12 cellular contexts compared by ENCODE assay signal in the genomic region with DNA sequence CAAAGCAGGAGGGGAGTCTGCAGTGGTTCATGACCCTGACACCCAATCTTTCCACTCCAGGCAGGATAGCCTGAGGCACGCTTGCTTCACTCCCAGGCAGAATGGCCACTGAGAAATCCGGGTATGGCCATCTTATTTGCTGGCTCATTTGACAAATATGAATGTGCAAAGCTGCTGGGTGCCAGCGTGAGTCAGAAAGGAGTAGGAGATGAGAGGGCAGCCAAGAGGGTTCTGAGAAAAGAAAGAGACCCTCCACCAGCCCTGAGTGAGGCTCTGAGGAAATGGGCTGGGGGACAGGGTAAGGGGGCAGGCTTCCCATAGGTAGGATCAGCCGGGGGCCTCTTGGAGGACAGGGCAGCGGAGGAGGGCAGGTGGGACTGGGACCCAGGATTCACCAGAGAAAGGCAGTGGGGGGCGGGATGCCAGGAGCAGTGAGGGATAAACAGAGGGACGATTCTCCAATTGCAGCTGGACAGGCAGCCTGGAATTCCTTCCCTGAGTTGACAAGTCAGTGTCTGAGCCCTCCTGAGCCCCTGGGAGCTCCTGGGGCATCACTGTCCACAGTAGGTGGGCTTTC. TPM values are rescaled to one million over a fixed set of nuclear protein-coding genes. Genes with fewer than 3 reads are reported as not detected.
DNase-seq lines count a peak whose midpoint lies in the region; ATAC-seq and TF ChIP-seq lines count a peak whose summit lies in the region.
"Had no signal": no experiment of that assay in that cellular context is flagged by ENCODE, and none has a peak within 500 bp of the region (broad histone marks: within the 10 kb centered on the region; RNA-seq: fewer than 3 reads in every experiment).

No MANE protein-coding gene starts in this region.

- H2AFZ ChIP-seq in fibroblast of lung (ENCODE audit: low read length) = no peak overlapping the region

- H3K27me3 ChIP-seq in BJ (ENCODE audit: control insufficient read depth, insufficient read depth, low read length) (no peaks in the 10 kb centered on the region), fibroblast of lung (ENCODE audit: control insufficient read depth, insufficient read depth, low read length) (no peaks in the 10 kb centered on the region), thyroid gland (no peaks in the 10 kb centered on the region)

- no peak for ATAC-seq in HG03439 (IDR thresholded peaks at IDR 0.05; ENCODE audit: unreplicated experiment)

- no peak for TF ChIP-seq CTCF in BJ (IDR thresholded peaks at IDR 0.05; ENCODE audit: insufficient read depth, low read depth, low read length)
- no peak for TF ChIP-seq CTCF in fibroblast of lung (conservative IDR thresholded peaks at IDR 0.05 in 1 of 2, IDR thresholded peaks at IDR 0.05 in 1 of 2; ENCODE audit: low read depth in 1 of 2, low read length in 2 of 2)
- TF ChIP-seq CTCF in thyroid gland (IDR thresholded peaks at IDR 0.05) = no peak

- H3K9me3 ChIP-seq in fibroblast of lung (ENCODE audit: control insufficient read depth, insufficient read depth, low read depth, low read length) = no peaks in the 10 kb centered on the region
- no peaks in the 10 kb centered on the region for H3K9me3 ChIP-seq in thyroid gland

- no peak overlapping the region for H3K27ac ChIP-seq in fibroblast of lung (ENCODE audit: insufficient read depth, low read length)
- no peak overlapping the region for H3K27ac ChIP-seq in thyroid gland
- H3K27ac ChIP-seq: WERI-Rb-1 had no signal

- CTCF ChIA-PET in BJ (lab: Yijun Ruan, JAX) = interaction anchor here (1.3 kb wide), 1 partner anchor 388 kb away, joined by 3 read pairs; no protein-coding TSS in a partner anchor

- no peaks in the 10 kb centered on the region for H3K36me3 ChIP-seq in BJ (ENCODE audit: control insufficient read depth, insufficient read depth, low read length)
- no peaks in the 10 kb centered on the region for H3K36me3 ChIP-seq in fibroblast of lung (ENCODE audit: control insufficient read depth, insufficient read depth, low read length)
- no peaks in the 10 kb centered on the region for H3K36me3 ChIP-seq in thyroid gland
- H3K36me3 ChIP-seq: WERI-Rb-1 had no signal

- H3K4me3 ChIP-seq in BJ (ENCODE audit: low read depth, low read length) = no peak overlapping the region
- H3K4me3 ChIP-seq in fibroblast of lung (replicated peaks in 1 of 4; ENCODE audit: control extremely low read depth in 1 of 4, insufficient read depth in 1 of 4, low read depth in 3 of 4, low read length in 4 of 4) = no peak overlapping the region
- no peak overlapping the region for H3K4me3 ChIP-seq in thyroid gland (replicated peaks in 1 of 3)

- intact Hi-C loops in thyroid gland (cut with DNase I) = no loop called here

- no peak overlapping the region for H3K4me2 ChIP-seq in fibroblast of lung (ENCODE audit: extremely low read depth, insufficient read depth, low read length)

- no peaks in the 10 kb centered on the region for H3K79me2 ChIP-seq in fibroblast of lung (ENCODE audit: control insufficient read depth, insufficient read depth, low read length)

- TF ChIP-seq POLR2A in thyroid gland (IDR thresholded peaks at IDR 0.05) = no peak

- 79 to 88% methylated on average over 7 of the region's 7 CpGs for WGBS in thyroid gland, 2 donors

- H3K4me1 ChIP-seq in fibroblast of lung (ENCODE audit: control insufficient read depth, extremely low read depth, insufficient read depth, low read length) (peaks cover 9% of the 10 kb centered on the region), thyroid gland (no peaks in the 10 kb centered on the region)

- no peak overlapping the region for H3K9ac ChIP-seq in fibroblast of lung (ENCODE audit: insufficient read depth, low read length)

- POLR2A ChIA-PET in BJ (lab: Charles Lee) = no interaction called here

- DNase-seq in BJ (ENCODE audit: low read depth) (peak; percentile 55), RKO (ENCODE audit: low spot score) (peak; percentile 27), fibroblast of lung (ENCODE audit: low read depth in 2 of 2) (peak; percentile 68 to 82), renal cortical epithelial cell (ENCODE audit: low read depth) (peak; percentile 56), dermis blood vessel endothelial cell (no peak), NCI-H1417 (lab: John Stamatoyannopoulos, UW) (no peak), thyroid gland (no peak)
- DNase-seq: activated naive CD4-positive, alpha-beta T cell treated with anti-CD3 and anti-CD28 coated beads for 36 hours; MV-4-11; substantia nigra; WERI-Rb-1 had no signal

- no peaks in the 10 kb centered on the region for H4K20me1 ChIP-seq in fibroblast of lung (ENCODE audit: control insufficient read depth, extremely low read depth, insufficient read depth, low read length)

RNA-seq across cellular contexts. Expression of a gene that starts 15.2 kb away (rescaled TPM):
- polyA plus RNA-seq in BJ (2011; rRNA removed) = 5.7 and 10.8 TPM in 2 replicates
- polyA minus RNA-seq in BJ (2011; rRNA and poly(A)+ RNA removed) = 1.9 and 2.5 TPM in 2 replicates
- 16.0 and 16.4 TPM in 2 replicates for total RNA-seq in fibroblast of lung
- polyA plus RNA-seq in fibroblast of lung = 3.2 and 3.3 TPM in 2 replicates
- 7.1 and 11.1 TPM in 2 replicates for polyA plus RNA-seq in fibroblast of lung (2012)
- 1.6 and 3.4 TPM in 2 replicates for polyA minus RNA-seq in fibroblast of lung (ENCODE audit: low replicate concordance)
- 0.50 and 2.6 TPM in 2 replicates for total RNA-seq in renal cortical epithelial cell
- total RNA-seq in dermis blood vessel endothelial cell = 0.85 TPM in 1 of 2 replicates, not detected in the other
- 1 to 10 TPM in 3 of 4 donors, under 1 TPM in 1; 0.78 to 4.2 (median 3.0) TPM for total RNA-seq in thyroid gland

Comparison
In these comparisons a context has a peak if more than half of its experiments do, and no peak if none do; other contexts are left out.
1. DNase-seq: peak in BJ (single experiment), RKO (single experiment), fibroblast of lung (2 of 2) and renal cortical epithelial cell (single experiment); none in dermis blood vessel endothelial cell (single experiment), NCI-H1417 (0 of 3) and thyroid gland (0 of 2).